1 cellular context compared by ENCODE assay signal in the genomic region with DNA sequence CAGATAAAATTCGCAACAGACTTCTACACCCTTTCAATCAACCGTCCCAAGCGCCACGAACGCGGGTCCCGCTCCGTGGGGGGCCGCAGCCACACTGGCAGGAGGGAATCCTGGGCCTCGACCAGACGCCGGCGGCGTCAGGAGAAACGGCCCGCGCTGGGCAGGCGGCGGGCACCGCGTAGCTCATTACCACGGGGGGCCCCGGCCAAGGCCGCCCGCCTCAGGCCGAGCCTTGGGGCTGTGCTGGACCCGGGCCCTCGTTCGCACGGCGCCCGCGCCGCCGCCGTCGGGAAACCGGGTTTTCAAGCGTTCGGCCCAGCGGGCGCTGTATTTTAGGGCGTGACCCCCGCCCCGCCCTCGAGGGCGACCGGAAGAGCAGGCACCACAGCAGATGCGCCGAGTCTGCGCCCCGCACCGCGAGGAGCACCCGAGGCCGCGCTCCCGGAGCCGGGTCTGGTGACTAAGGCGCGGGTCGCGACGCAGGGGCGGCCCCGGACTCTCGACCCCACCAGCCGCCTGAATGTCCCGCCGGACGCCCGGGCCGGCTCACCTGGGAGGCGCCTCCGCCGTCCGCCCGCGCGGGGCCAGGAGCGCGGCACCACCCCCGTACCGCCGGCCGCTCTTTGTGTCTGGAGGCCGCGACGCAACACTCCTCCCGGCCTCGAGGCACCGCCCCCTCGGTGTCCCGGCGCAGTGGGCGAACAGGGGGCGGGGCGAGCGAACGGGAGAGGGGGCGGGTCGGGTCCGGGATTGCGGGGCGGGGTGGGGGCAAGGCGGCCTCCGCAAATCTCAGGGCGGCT.
TF ChIP-seq lines count a peak whose summit lies in the region.

A gene (minus strand): TSS at position 627 of the 800 bp plus-strand sequence. CDS start 58,944 bp downstream, outside the sequence.

TF ChIP-seq in HepG2, 621 proteins besides CTCF, POLR2A, EP300 and RAD21 (continued from another document and continues in another):
- peak; percentile 25; the same call in 1 of the 2 replicates for TF ChIP-seq RNF2 (conservative IDR thresholded peaks at IDR 0.05; ENCODE audit: low read depth)
- no peak; the same call in 1 of the 2 replicates for TF ChIP-seq DR1 (CRISPR knock-in tag; IDR thresholded peaks at IDR 0.05)
- no peak for TF ChIP-seq ZNF34 (CRISPR knock-in tag; IDR thresholded peaks at IDR 0.05; ENCODE audit: borderline replicate concordance)
- TF ChIP-seq SRSF9 (IDR thresholded peaks at IDR 0.05; ENCODE audit: borderline replicate concordance, insufficient read depth, low read depth, low read length, poor library complexity, severe bottlenecking), result no peak
- TF ChIP-seq, protein P1, sequence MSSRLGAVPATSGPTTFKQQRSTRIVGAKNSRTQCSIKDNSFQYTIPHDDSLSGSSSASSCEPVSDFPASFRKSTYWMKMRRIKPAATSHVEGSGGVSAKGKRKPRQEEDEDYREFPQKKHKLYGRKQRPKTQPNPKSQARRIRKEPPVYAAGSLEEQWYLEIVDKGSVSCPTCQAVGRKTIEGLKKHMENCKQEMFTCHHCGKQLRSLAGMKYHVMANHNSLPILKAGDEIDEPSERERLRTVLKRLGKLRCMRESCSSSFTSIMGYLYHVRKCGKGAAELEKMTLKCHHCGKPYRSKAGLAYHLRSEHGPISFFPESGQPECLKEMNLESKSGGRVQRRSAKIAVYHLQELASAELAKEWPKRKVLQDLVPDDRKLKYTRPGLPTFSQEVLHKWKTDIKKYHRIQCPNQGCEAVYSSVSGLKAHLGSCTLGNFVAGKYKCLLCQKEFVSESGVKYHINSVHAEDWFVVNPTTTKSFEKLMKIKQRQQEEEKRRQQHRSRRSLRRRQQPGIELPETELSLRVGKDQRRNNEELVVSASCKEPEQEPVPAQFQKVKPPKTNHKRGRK (CRISPR knock-in tag; IDR thresholded peaks at IDR 0.05), result no peak
- TF ChIP-seq NBN (conservative IDR thresholded peaks at IDR 0.05), result no peak
- TF ChIP-seq, protein P2, sequence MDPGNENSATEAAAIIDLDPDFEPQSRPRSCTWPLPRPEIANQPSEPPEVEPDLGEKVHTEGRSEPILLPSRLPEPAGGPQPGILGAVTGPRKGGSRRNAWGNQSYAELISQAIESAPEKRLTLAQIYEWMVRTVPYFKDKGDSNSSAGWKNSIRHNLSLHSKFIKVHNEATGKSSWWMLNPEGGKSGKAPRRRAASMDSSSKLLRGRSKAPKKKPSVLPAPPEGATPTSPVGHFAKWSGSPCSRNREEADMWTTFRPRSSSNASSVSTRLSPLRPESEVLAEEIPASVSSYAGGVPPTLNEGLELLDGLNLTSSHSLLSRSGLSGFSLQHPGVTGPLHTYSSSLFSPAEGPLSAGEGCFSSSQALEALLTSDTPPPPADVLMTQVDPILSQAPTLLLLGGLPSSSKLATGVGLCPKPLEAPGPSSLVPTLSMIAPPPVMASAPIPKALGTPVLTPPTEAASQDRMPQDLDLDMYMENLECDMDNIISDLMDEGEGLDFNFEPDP (CRISPR knock-in tag; conservative IDR thresholded peaks at IDR 0.05), result no peak
- TF ChIP-seq ZNF234 (CRISPR knock-in tag; conservative IDR thresholded peaks at IDR 0.05), result peak; percentile 81; the same call in 1 of the 2 replicates
- no peak for TF ChIP-seq ZNF713 (CRISPR knock-in tag; IDR thresholded peaks at IDR 0.05)
- TF ChIP-seq SMARCC2 (IDR thresholded peaks at IDR 0.05), result no peak
- TF ChIP-seq ZBTB8A (CRISPR knock-in tag; IDR thresholded peaks at IDR 0.05; ENCODE audit: borderline replicate concordance, low read depth), result peak; percentile 93
- TF ChIP-seq, protein P3, sequence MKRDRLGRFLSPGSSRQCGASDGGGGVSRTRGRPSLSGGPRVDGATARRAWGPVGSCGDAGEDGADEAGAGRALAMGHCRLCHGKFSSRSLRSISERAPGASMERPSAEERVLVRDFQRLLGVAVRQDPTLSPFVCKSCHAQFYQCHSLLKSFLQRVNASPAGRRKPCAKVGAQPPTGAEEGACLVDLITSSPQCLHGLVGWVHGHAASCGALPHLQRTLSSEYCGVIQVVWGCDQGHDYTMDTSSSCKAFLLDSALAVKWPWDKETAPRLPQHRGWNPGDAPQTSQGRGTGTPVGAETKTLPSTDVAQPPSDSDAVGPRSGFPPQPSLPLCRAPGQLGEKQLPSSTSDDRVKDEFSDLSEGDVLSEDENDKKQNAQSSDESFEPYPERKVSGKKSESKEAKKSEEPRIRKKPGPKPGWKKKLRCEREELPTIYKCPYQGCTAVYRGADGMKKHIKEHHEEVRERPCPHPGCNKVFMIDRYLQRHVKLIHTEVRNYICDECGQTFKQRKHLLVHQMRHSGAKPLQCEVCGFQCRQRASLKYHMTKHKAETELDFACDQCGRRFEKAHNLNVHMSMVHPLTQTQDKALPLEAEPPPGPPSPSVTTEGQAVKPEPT (CRISPR knock-in tag; IDR thresholded peaks at IDR 0.05; ENCODE audit: low read depth), result no peak; the same call in 1 of the 2 replicates
- no peak for TF ChIP-seq ZNF253 (CRISPR knock-in tag; IDR thresholded peaks at IDR 0.05; ENCODE audit: borderline replicate concordance)
- TF ChIP-seq, protein P4, sequence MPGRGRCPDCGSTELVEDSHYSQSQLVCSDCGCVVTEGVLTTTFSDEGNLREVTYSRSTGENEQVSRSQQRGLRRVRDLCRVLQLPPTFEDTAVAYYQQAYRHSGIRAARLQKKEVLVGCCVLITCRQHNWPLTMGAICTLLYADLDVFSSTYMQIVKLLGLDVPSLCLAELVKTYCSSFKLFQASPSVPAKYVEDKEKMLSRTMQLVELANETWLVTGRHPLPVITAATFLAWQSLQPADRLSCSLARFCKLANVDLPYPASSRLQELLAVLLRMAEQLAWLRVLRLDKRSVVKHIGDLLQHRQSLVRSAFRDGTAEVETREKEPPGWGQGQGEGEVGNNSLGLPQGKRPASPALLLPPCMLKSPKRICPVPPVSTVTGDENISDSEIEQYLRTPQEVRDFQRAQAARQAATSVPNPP (CRISPR knock-in tag; IDR thresholded peaks at IDR 0.05), result peak; percentile 84; the same call in 1 of the 2 replicates
- no peak; the same call in 1 of the 2 replicates for TF ChIP-seq ZNF605 (CRISPR knock-in tag; IDR thresholded peaks at IDR 0.05)
- no peak for TF ChIP-seq TCF12 (IDR thresholded peaks at IDR 0.05)
- TF ChIP-seq TCF12 (CRISPR knock-in tag; IDR thresholded peaks at IDR 0.05), result 0 out of 2 replicates have a peak, but pooled peaks have one; percentile 67
- TF ChIP-seq TEAD2 (CRISPR knock-in tag; IDR thresholded peaks at IDR 0.05), result peak; percentile 90
- no peak for TF ChIP-seq TP53 (CRISPR knock-in tag; conservative IDR thresholded peaks at IDR 0.05)
- TF ChIP-seq ZNF557 (CRISPR knock-in tag; IDR thresholded peaks at IDR 0.05), result no peak
- no peak for TF ChIP-seq KLF15 (CRISPR knock-in tag; IDR thresholded peaks at IDR 0.05; ENCODE audit: borderline replicate concordance)
- TF ChIP-seq, protein P5, sequence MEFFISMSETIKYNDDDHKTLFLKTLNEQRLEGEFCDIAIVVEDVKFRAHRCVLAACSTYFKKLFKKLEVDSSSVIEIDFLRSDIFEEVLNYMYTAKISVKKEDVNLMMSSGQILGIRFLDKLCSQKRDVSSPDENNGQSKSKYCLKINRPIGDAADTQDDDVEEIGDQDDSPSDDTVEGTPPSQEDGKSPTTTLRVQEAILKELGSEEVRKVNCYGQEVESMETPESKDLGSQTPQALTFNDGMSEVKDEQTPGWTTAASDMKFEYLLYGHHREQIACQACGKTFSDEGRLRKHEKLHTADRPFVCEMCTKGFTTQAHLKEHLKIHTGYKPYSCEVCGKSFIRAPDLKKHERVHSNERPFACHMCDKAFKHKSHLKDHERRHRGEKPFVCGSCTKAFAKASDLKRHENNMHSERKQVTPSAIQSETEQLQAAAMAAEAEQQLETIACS (CRISPR knock-in tag; IDR thresholded peaks at IDR 0.05), result peak; percentile 44; the same call in 1 of the 2 replicates
- TF ChIP-seq ZNF264 (CRISPR knock-in tag; IDR thresholded peaks at IDR 0.05), result no peak; the same call in none of the 2 replicates
- TF ChIP-seq ZBTB3 (CRISPR knock-in tag; IDR thresholded peaks at IDR 0.05; ENCODE audit: borderline replicate concordance, low read depth), result 0 out of 2 replicates have a peak, but pooled peaks have one; percentile 50
- no peak for TF ChIP-seq SMYD3 (CRISPR knock-in tag; IDR thresholded peaks at IDR 0.05)
- peak; percentile 90; the same call in 1 of the 2 replicates for TF ChIP-seq ZNF367 (CRISPR knock-in tag; IDR thresholded peaks at IDR 0.05; ENCODE audit: borderline replicate concordance)
- TF ChIP-seq, protein P6, sequence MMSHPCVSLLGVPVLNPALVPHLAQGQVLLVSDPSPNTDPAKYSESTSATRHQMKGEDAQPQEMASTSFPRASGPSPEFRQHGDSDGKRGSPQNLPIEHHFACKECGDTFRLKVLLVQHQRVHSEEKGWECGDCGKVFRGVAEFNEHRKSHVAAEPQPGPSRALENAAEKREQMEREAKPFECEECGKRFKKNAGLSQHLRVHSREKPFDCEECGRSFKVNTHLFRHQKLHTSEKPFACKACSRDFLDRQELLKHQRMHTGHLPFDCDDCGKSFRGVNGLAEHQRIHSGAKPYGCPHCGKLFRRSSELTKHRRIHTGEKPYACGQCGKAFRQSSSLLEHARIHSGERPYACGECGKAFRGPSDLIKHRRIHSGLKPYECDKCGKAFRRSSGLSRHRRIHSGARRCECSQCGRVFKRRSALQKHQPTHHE (CRISPR knock-in tag; IDR thresholded peaks at IDR 0.05; ENCODE audit: borderline replicate concordance), result no peak; the same call in 1 of the 2 replicates
- TF ChIP-seq, protein P7, sequence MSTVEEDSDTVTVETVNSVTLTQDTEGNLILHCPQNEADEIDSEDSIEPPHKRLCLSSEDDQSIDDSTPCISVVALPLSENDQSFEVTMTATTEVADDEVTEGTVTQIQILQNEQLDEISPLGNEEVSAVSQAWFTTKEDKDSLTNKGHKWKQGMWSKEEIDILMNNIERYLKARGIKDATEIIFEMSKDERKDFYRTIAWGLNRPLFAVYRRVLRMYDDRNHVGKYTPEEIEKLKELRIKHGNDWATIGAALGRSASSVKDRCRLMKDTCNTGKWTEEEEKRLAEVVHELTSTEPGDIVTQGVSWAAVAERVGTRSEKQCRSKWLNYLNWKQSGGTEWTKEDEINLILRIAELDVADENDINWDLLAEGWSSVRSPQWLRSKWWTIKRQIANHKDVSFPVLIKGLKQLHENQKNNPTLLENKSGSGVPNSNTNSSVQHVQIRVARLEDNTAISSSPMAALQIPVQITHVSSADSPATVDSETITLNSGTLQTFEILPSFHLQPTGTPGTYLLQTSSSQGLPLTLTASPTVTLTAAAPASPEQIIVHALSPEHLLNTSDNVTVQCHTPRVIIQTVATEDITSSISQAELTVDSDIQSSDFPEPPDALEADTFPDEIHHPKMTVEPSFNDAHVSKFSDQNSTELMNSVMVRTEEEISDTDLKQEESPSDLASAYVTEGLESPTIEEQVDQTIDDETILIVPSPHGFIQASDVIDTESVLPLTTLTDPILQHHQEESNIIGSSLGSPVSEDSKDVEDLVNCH (CRISPR knock-in tag; IDR thresholded peaks at IDR 0.05), result no peak
- TF ChIP-seq ZIK1 (CRISPR knock-in tag; IDR thresholded peaks at IDR 0.05; ENCODE audit: borderline replicate concordance, low read depth), result peak; percentile 93
- no peak for TF ChIP-seq FOXJ3 (CRISPR knock-in tag; IDR thresholded peaks at IDR 0.05; ENCODE audit: borderline replicate concordance)
- TF ChIP-seq ZNF737 (CRISPR knock-in tag; IDR thresholded peaks at IDR 0.05; ENCODE audit: borderline replicate concordance), result 0 out of 2 replicates have a peak, but pooled peaks have one; percentile 91
- peak; percentile 87; the same call in 1 of the 2 replicates for TF ChIP-seq ZNF850 (CRISPR knock-in tag; conservative IDR thresholded peaks at IDR 0.05)
- TF ChIP-seq MTA1 (CRISPR knock-in tag; IDR thresholded peaks at IDR 0.05; ENCODE audit: borderline replicate concordance), result peak; percentile 68; the same call in 1 of the 2 replicates
- peak; percentile 96 for TF ChIP-seq ZSCAN12 (CRISPR knock-in tag; IDR thresholded peaks at IDR 0.05)
- TF ChIP-seq CHD2 (IDR thresholded peaks at IDR 0.05; ENCODE audit: low read depth, low read length), result no peak
- TF ChIP-seq ZNF7 (CRISPR knock-in tag; IDR thresholded peaks at IDR 0.05), result no peak
- peak; percentile 90 for TF ChIP-seq NKX3-1 (CRISPR knock-in tag; IDR thresholded peaks at IDR 0.05)
- peak; percentile 77; the same call in 1 of the 2 replicates for TF ChIP-seq PAX8 (CRISPR knock-in tag; IDR thresholded peaks at IDR 0.05; ENCODE audit: borderline replicate concordance)
- TF ChIP-seq SRY (CRISPR knock-in tag; IDR thresholded peaks at IDR 0.05), result peak; percentile 84
- TF ChIP-seq, protein P8, sequence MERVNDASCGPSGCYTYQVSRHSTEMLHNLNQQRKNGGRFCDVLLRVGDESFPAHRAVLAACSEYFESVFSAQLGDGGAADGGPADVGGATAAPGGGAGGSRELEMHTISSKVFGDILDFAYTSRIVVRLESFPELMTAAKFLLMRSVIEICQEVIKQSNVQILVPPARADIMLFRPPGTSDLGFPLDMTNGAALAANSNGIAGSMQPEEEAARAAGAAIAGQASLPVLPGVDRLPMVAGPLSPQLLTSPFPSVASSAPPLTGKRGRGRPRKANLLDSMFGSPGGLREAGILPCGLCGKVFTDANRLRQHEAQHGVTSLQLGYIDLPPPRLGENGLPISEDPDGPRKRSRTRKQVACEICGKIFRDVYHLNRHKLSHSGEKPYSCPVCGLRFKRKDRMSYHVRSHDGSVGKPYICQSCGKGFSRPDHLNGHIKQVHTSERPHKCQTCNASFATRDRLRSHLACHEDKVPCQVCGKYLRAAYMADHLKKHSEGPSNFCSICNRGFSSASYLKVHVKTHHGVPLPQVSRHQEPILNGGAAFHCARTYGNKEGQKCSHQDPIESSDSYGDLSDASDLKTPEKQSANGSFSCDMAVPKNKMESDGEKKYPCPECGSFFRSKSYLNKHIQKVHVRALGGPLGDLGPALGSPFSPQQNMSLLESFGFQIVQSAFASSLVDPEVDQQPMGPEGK (CRISPR knock-in tag; IDR thresholded peaks at IDR 0.05), result peak; percentile 80
- TF ChIP-seq PRPF4 (IDR thresholded peaks at IDR 0.05; ENCODE audit: low read depth, low read length, poor library complexity, severe bottlenecking), result no peak
- TF ChIP-seq ZNF296 (CRISPR knock-in tag; conservative IDR thresholded peaks at IDR 0.05), result 0 out of 2 replicates have a peak, but pooled peaks have one; percentile 49
- peak; percentile 12; the same call in 1 of the 2 replicates for TF ChIP-seq ZFP41 (CRISPR knock-in tag; IDR thresholded peaks at IDR 0.05; ENCODE audit: borderline replicate concordance)
- TF ChIP-seq ZNF484 (CRISPR knock-in tag; IDR thresholded peaks at IDR 0.05; ENCODE audit: borderline replicate concordance, low read depth), result no peak
- peak; percentile 33 for TF ChIP-seq FOXO1 (CRISPR knock-in tag; IDR thresholded peaks at IDR 0.05)
- TF ChIP-seq, protein P9, sequence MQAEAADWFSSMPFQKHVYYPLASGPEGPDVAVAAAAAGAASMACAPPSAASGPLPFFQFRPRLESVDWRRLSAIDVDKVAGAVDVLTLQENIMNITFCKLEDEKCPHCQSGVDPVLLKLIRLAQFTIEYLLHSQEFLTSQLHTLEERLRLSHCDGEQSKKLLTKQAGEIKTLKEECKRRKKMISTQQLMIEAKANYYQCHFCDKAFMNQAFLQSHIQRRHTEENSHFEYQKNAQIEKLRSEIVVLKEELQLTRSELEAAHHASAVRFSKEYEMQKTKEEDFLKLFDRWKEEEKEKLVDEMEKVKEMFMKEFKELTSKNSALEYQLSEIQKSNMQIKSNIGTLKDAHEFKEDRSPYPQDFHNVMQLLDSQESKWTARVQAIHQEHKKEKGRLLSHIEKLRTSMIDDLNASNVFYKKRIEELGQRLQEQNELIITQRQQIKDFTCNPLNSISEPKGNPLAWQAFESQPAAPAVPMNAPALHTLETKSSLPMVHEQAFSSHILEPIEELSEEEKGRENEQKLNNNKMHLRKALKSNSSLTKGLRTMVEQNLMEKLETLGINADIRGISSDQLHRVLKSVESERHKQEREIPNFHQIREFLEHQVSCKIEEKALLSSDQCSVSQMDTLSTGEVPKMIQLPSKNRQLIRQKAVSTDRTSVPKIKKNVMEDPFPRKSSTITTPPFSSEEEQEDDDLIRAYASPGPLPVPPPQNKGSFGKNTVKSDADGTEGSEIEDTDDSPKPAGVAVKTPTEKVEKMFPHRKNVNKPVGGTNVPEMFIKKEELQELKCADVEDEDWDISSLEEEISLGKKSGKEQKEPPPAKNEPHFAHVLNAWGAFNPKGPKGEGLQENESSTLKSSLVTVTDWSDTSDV (CRISPR knock-in tag; IDR thresholded peaks at IDR 0.05), result no peak; the same call in 1 of the 2 replicates
